Comparison of ENCODE assay signal across 12 cellular contexts in the genomic region with DNA sequence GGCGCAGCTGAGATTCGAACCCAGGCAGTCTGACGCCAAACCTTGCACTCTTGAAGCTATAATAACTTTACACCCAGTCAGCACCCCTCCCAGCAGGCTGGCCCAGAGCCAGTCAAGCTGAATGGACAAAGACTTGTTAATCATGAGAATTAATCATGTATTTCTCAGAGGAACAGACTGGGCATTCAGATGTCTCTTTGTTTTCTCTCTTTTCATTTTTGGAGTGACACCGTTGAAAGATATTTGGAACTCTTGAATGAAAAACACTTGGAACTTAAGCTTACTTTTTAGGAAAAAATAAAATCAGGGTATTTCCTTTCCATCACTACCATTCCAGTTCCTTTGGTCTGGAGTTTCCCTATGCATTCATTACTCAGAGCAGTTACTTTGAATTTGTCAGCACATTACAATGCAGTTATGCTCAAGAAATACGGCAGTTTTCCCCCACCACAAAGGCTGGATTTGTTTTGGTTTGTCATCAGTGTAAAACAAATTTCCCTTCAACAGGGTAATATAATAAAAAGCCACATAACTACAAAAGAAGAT. TPM values are rescaled to one million over a fixed set of nuclear protein-coding genes. Genes with fewer than 3 reads are reported as not detected.
A peak's percentile ranks its signal among the peaks of the same experiment; 100 is the strongest.
DNase-seq lines count a peak whose midpoint lies in the region; ATAC-seq, FAIRE-seq and TF ChIP-seq lines count a peak whose summit lies in the region.
"Had no signal": no experiment of that assay in that cellular context is flagged by ENCODE, and none has a peak within 500 bp of the region (broad histone marks: within the 10 kb centered on the region; RNA-seq: fewer than 3 reads in every experiment).

No MANE protein-coding gene starts in this region.

- peaks cover 20% of the 10 kb centered on the region for H3K36me3 Mint-ChIP-seq in HFFc6 (ENCODE audit: low read depth)
- no peaks in the 10 kb centered on the region for H3K36me3 Mint-ChIP-seq in CD4-positive, alpha-beta T cell (ENCODE audit: low read depth)

- in situ Hi-C loops in mammary epithelial cell (cut with MboI; ENCODE audit: low sequenced_read_pairs in 2 of 2): no loop called here

- 45% methylated on average over 5 of the region's 5 CpGs for WGBS in A549 (ENCODE audit: missing lambda C conversion rate)
- WGBS in mammary epithelial cell (ENCODE audit: low coverage, missing lambda C conversion rate): 14% methylated on average over 5 of the region's 5 CpGs
- WGBS in ovary, 3 donors: 51 to 62% (median 62%) methylated on average over 5 of the region's 5 CpGs

- H3K9me3 ChIP-seq in A549 (no peaks in the 10 kb centered on the region), mammary epithelial cell (replicated peaks; ENCODE audit: insufficient read depth, low read length) (no peaks in the 10 kb centered on the region), ovary (no peaks in the 10 kb centered on the region)
- H3K9me3 ChIP-seq in CD4-positive, alpha-beta T cell (ENCODE audit: control insufficient read depth, low read length): no peaks in the 10 kb centered on the region
- H3K9me3 ChIP-seq: upper lobe of right lung had no signal

- TF ChIP-seq POLR2A in A549 (IDR thresholded peaks at IDR 0.05; ENCODE audit: low read length) (no peak), ovary (IDR thresholded peaks at IDR 0.05) (no peak)

- TF ChIP-seq RAD21 in A549 (conservative IDR thresholded peaks at IDR 0.05 in 1 of 2, IDR thresholded peaks at IDR 0.05 in 1 of 2): no peak

- POLR2A ChIA-PET in A549 (lab: Yijun Ruan, JAX): no interaction called here
- POLR2A ChIA-PET in CD4-positive, alpha-beta T cell (lab: Charles Lee): no interaction called here

- no peak overlapping the region for H3K4me2 ChIP-seq in A549
- H3K4me2 ChIP-seq in mammary epithelial cell (ENCODE audit: insufficient read depth, low read depth, low read length): peak overlapping the region; percentile 73
- H3K4me2 ChIP-seq: KMS-11 had no signal

- peak; percentile 49 for FAIRE-seq in A549 (lab: Jason Lieb, UNC)

- H3K27me3 ChIP-seq in mammary epithelial cell (ENCODE audit: insufficient read depth, low read length) (no peaks in the 10 kb centered on the region), kidney epithelial cell (ENCODE audit: control insufficient read depth, insufficient read depth, low read length) (no peaks in the 10 kb centered on the region), ovary (no peaks in the 10 kb centered on the region)
- H3K27me3 ChIP-seq in CD4-positive, alpha-beta T cell (ENCODE audit: control insufficient read depth, insufficient read depth, low read length): no peaks in the 10 kb centered on the region
- H3K27me3 ChIP-seq: upper lobe of right lung had no signal

- H2AFZ ChIP-seq in mammary epithelial cell (ENCODE audit: low read depth, low read length): peak overlapping the region; percentile 22

- no peaks in the 10 kb centered on the region for H4K20me1 ChIP-seq in mammary epithelial cell (ENCODE audit: insufficient read depth, low read length)

- intact Hi-C loops in mammary epithelial cell (cut with micrococcal nuclease) (loop anchor here (1.0 to 2.0 kb wide), 3 partner anchors 24 to 90 kb away; no protein-coding TSS in a partner anchor), ovary (cut with DNase I) (no loop called here)
- intact Hi-C loops in CD4-positive, alpha-beta T cell (cut with DNase I, micrococcal nuclease): no loop called here

- TF ChIP-seq EP300 in A549 (IDR thresholded peaks at IDR 0.05) (no peak), ovary (IDR thresholded peaks at IDR 0.05) (no peak)

- dilution Hi-C loops in mammary epithelial cell (cut with HindIII; ENCODE audit: low sequenced_read_pairs): no loop called here

- H3K36me3 ChIP-seq in mammary epithelial cell (ENCODE audit: insufficient read depth, low read length) (no peaks in the 10 kb centered on the region), kidney epithelial cell (ENCODE audit: control insufficient read depth, insufficient read depth, low read length) (no peaks in the 10 kb centered on the region), ovary (no peaks in the 10 kb centered on the region)
- H3K36me3 ChIP-seq: upper lobe of right lung had no signal

- H3K4me3 Mint-ChIP-seq in HFFc6: no peak overlapping the region
- H3K4me3 Mint-ChIP-seq in CD4-positive, alpha-beta T cell: no peak overlapping the region
- H3K4me3 Mint-ChIP-seq: activated CD4-positive, alpha-beta T cell treated with anti-CD3 and anti-CD28 coated beads for 36 hours had no signal

- no peak for ATAC-seq in A549
- ATAC-seq in HG02973 (IDR thresholded peaks at IDR 0.05; ENCODE audit: unreplicated experiment): no peak
- ATAC-seq in CD4-positive, alpha-beta T cell (ENCODE audit: poor library complexity): no peak
- ATAC-seq: activated CD4-positive, alpha-beta T cell treated with anti-CD3 and anti-CD28 coated beads for 36 hours; upper lobe of right lung had no signal

- CTCF ChIA-PET in A549 (lab: Yijun Ruan, JAX) (interaction anchor here (1.0 to 1.2 kb wide), 3 partner anchors 70 to 349 kb away, joined by 3 to 4 read pairs (median 3); a partner anchor contains a TSS), mammary epithelial cell (lab: Charles Lee; ENCODE audit: low non-redundant PET) (interaction anchor here (0.5 to 0.7 kb wide), 3 partner anchors 50 to 209 kb away, joined by 3 to 8 read pairs (median 3); no protein-coding TSS in a partner anchor)
- CTCF ChIA-PET in CD4-positive, alpha-beta T cell (lab: Charles Lee): no interaction called here

- no peaks in the 10 kb centered on the region for H3K79me2 ChIP-seq in mammary epithelial cell (ENCODE audit: insufficient read depth, low read length)

- H3K4me3 ChIP-seq in A549 (no peak overlapping the region), mammary epithelial cell (replicated peaks in 1 of 3; ENCODE audit: insufficient read depth in 1 of 3, low read depth in 2 of 3, low read length in 3 of 3) (no peak overlapping the region), kidney epithelial cell (ENCODE audit: low read depth, low read length) (no peak overlapping the region), ovary (no peak overlapping the region)
- H3K4me3 ChIP-seq: upper lobe of right lung had no signal

- no TSS peak for BruUV-seq in mammary epithelial cell (replicated peaks; lab: Mats Ljungman, UMichigan)

- H3K27me3 Mint-ChIP-seq in HFFc6 (ENCODE audit: insufficient read depth): peaks cover 7% of the 10 kb centered on the region; the same call in 1 of the 2 replicates
- H3K27me3 Mint-ChIP-seq in CD4-positive, alpha-beta T cell: peaks cover 21% of the 10 kb centered on the region

- H3K9ac ChIP-seq in mammary epithelial cell (ENCODE audit: insufficient read depth, low read length): peak overlapping the region; percentile 61
- H3K9ac ChIP-seq: KMS-11 had no signal

- H3K27ac Mint-ChIP-seq in HFFc6: peak overlapping the region; percentile 85
- no peak overlapping the region for H3K27ac Mint-ChIP-seq in CD4-positive, alpha-beta T cell
- H3K27ac Mint-ChIP-seq: activated CD4-positive, alpha-beta T cell treated with anti-CD3 and anti-CD28 coated beads for 36 hours had no signal

- H3K9me3 Mint-ChIP-seq in HFFc6: peaks cover 16% of the 10 kb centered on the region
- no peaks in the 10 kb centered on the region for H3K9me3 Mint-ChIP-seq in CD4-positive, alpha-beta T cell

- H3K4me1 ChIP-seq in A549 (no peaks in the 10 kb centered on the region), mammary epithelial cell (ENCODE audit: insufficient read depth, low read length) (peaks cover 28% of the 10 kb centered on the region), ovary (ENCODE audit: insufficient read depth) (peaks cover 1% of the 10 kb centered on the region)
- H3K4me1 ChIP-seq: upper lobe of right lung had no signal

- no peak overlapping the region for H3K27ac ChIP-seq in A549
- H3K27ac ChIP-seq in mammary epithelial cell (ENCODE audit: insufficient read depth, low read depth, low read length): peak overlapping the region; percentile 95
- H3K27ac ChIP-seq in ovary: no peak overlapping the region
- no peak overlapping the region for H3K27ac ChIP-seq in CD4-positive, alpha-beta T cell (ENCODE audit: low read depth, low read length)
- H3K27ac ChIP-seq: C4-2B, KMS-11, upper lobe of right lung had no signal

- TF ChIP-seq CTCF in A549 (IDR thresholded peaks at IDR 0.05) (no peak), HFFc6 (IDR thresholded peaks at IDR 0.05) (no peak), mammary epithelial cell (conservative IDR thresholded peaks at IDR 0.05 in 1 of 2, IDR thresholded peaks at IDR 0.05 in 1 of 2; ENCODE audit: extremely low read depth in 1 of 2, insufficient read depth in 1 of 2, low read depth in 1 of 2, low read length in 2 of 2) (no peak), kidney epithelial cell (IDR thresholded peaks at IDR 0.05; ENCODE audit: insufficient read depth, low read length, poor library complexity, severe bottlenecking) (no peak), ovary (IDR thresholded peaks at IDR 0.05) (no peak)
- no peak for TF ChIP-seq CTCF in CD4-positive, alpha-beta T cell (IDR thresholded peaks at IDR 0.05)

- peaks cover 33% of the 10 kb centered on the region for H3K4me1 Mint-ChIP-seq in HFFc6 (ENCODE audit: low read depth)
- no peaks in the 10 kb centered on the region for H3K4me1 Mint-ChIP-seq in CD4-positive, alpha-beta T cell (ENCODE audit: low read depth)
- H3K4me1 Mint-ChIP-seq: activated CD4-positive, alpha-beta T cell treated with anti-CD3 and anti-CD28 coated beads for 36 hours had no signal

- DNase-seq in A549 (ENCODE audit: low read depth in 1 of 2, low spot score in 1 of 2) (no peak), HFFc6 (peak; percentile 94), mammary epithelial cell (peak; percentile 95), kidney epithelial cell (ENCODE audit: low read depth) (peak; percentile 73), ovary (no peak), NCI-H2227 (lab: John Stamatoyannopoulos, UW; ENCODE audit: unreplicated experiment) (no peak)
- no peak for DNase-seq in CD4-positive, alpha-beta T cell
- DNase-seq: activated CD4-positive, alpha-beta T cell treated with anti-CD3 and anti-CD28 coated beads for 36 hours; upper lobe of right lung had no signal

TF ChIP-seq in A549, 52 proteins besides CTCF, POLR2A, EP300 and RAD21 (continues in another document):
- TF ChIP-seq HOXB5 (CRISPR knock-in tag; IDR thresholded peaks at IDR 0.05): no peak

RNA-seq across cellular contexts. Expression of a gene that starts 22.5 kb away (rescaled TPM):
- polyA plus RNA-seq in A549 (2011; rRNA removed): 0.30 and 0.34 TPM in 2 replicates
- 0.08 and 0.13 TPM in 2 replicates for polyA plus RNA-seq in A549 (2012; cell fraction: cytosol; rRNA removed)
- 0.11 and 0.17 TPM in 2 replicates for polyA plus RNA-seq in A549 (2012; cell fraction: nucleus; rRNA removed)
- 0.25 to 0.58 TPM (median 0.30 TPM) in 3 replicates for polyA plus RNA-seq in A549 (2017; fragmentation: RNase III; extraction: RNeasy Plus Mini Kit Qiagen cat#74134 plus additional on column Dnase treatment)
- polyA minus RNA-seq in A549 (2011; rRNA and poly(A)+ RNA removed): 0.24 and 0.54 TPM in 2 replicates
- 10 to 100 TPM in 4 of 6 experiments, 1 to 10 TPM in 2; 4.0 to 16.6 (median 13.9) TPM for total RNA-seq in HFFc6 (2021; fragmentation: NEBNext Ultra II Directional; extraction: Animal tissue kit (Norgen Biotek cat#: 25700))
- 10 to 100 TPM in 1 of 2 donors, 1 to 10 TPM in 1; 8.3 to 33.5 TPM for total RNA-seq in mammary epithelial cell
- 10.9 TPM for polyA plus RNA-seq in mammary epithelial cell
- 13.5 TPM for polyA minus RNA-seq in mammary epithelial cell
- 12.2 and 13.4 TPM in 2 replicates for total RNA-seq in kidney epithelial cell
- 10 to 100 TPM; 24.6 to 92.3 (median 69.5) TPM for total RNA-seq in ovary
- 10 to 100 TPM; 25.9 to 96.6 TPM for polyA plus RNA-seq in ovary
- total RNA-seq in CD4-positive, alpha-beta T cell: under 1 TPM in 1 of 2 experiments, not detected in 1; 0.08 TPM
- total RNA-seq: activated CD4-positive, alpha-beta T cell treated with anti-CD3 and anti-CD28 coated beads for 36 hours had no signal

Comparison
In these comparisons a context has a peak if more than half of its experiments do, and no peak if none do; other contexts are left out.
1. DNase-seq: peak in HFFc6 (single experiment), mammary epithelial cell (single experiment) and kidney epithelial cell (single experiment); none in A549 (0 of 2), ovary (0 of 5), CD4-positive, alpha-beta T cell (0 of 10) and NCI-H2227 (single experiment).
2. RNA of a gene that starts 22.5 kb away (total RNA-seq): 24.6 to 92.3 TPM in ovary, 8.3 to 33.5 TPM in mammary epithelial cell, 4.0 to 16.6 TPM in HFFc6 and 12.2 to 13.4 TPM in kidney epithelial cell; 0.08 TPM in CD4-positive, alpha-beta T cell; every median in the first group is over 4 times any median in the second.